Comparison of ENCODE assay signal across 24 cellular contexts in the genomic region with DNA sequence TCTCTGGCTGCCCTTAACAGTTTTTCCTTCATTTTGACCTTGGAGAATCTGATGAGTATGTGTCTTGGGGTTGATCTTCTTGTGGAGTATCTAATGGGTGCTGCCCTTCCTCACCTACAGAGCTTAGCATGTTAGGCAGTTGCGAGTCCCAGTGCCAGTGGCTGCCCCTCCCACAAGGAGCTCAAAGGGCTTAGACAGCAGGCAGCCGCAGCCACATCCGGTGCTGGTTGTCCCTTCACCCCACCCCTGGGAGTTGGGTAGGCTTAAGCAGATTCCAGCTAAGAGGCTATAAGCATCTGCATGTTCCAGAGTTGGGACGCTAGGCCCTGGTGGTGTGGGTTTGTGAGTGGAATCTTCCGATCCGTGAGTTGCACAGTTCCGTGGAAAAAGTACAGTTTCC.
"Had no signal": no experiment of that assay in that cellular context is flagged by ENCODE, and none has a peak within 500 bp of the region (broad histone marks: within the 10 kb centered on the region; RNA-seq: fewer than 3 reads in every experiment).

No MANE protein-coding gene starts in this region.

- FAIRE-seq: endothelial cell of umbilical vein, islet of Langerhans had no signal

- H3K4me3 Mint-ChIP-seq: memory B cell; natural killer cell; stimulated activated effector memory CD8-positive, alpha-beta T cell treated with anti-CD3 and anti-CD28 coated beads, Interleukin-12 subunit alpha, Interleukin-12 subunit beta, amount 100 ng/mL, for 72 hours had no signal

- H3K36me3 Mint-ChIP-seq: memory B cell; natural killer cell; stimulated activated effector memory CD8-positive, alpha-beta T cell treated with anti-CD3 and anti-CD28 coated beads, Interleukin-12 subunit alpha, Interleukin-12 subunit beta, amount 100 ng/mL, for 72 hours had no signal

- ATAC-seq: heart right ventricle; left lobe of liver; natural killer cell; psoas muscle; right cardiac atrium; stimulated activated effector memory CD8-positive, alpha-beta T cell treated with anti-CD3 and anti-CD28 coated beads, Interleukin-12 subunit alpha, Interleukin-12 subunit beta, amount 100 ng/mL, for 72 hours had no signal

- H3K27me3 Mint-ChIP-seq: memory B cell had no signal

- H3K9me3 Mint-ChIP-seq: memory B cell; stimulated activated effector memory CD8-positive, alpha-beta T cell treated with anti-CD3 and anti-CD28 coated beads, Interleukin-12 subunit alpha, Interleukin-12 subunit beta, amount 100 ng/mL, for 72 hours had no signal

- H3K27ac Mint-ChIP-seq: memory B cell; natural killer cell; stimulated activated effector memory CD8-positive, alpha-beta T cell treated with anti-CD3 and anti-CD28 coated beads, Interleukin-12 subunit alpha, Interleukin-12 subunit beta, amount 100 ng/mL, for 72 hours had no signal

- DNase-seq: dermis blood vessel endothelial cell; effector memory CD4-positive, alpha-beta T cell; foreskin melanocyte; glutamatergic neuron; heart right ventricle; hippocampal formation; kidney glomerular epithelial cell; natural killer cell; occipital lobe; ovary; psoas muscle; right cardiac atrium; sigmoid colon; stimulated activated CD4-positive, alpha-beta T cell treated with anti-CD3 and anti-CD28 coated beads, Interleukin-2, amount 100 ng/mL, for 24 hours; stimulated activated CD4-positive, alpha-beta T cell treated with anti-CD3 and anti-CD28 coated beads, Interleukin-4, amount 100 ng/mL, for 24 hours; stimulated activated naive CD4-positive, alpha-beta T cell treated with Interleukin-2 at 50 U/mL for 16 hours; stomach; thyroid gland; trophoblast cell had no signal

- H3K4me1 Mint-ChIP-seq: memory B cell; natural killer cell; stimulated activated effector memory CD8-positive, alpha-beta T cell treated with anti-CD3 and anti-CD28 coated beads, Interleukin-12 subunit alpha, Interleukin-12 subunit beta, amount 100 ng/mL, for 72 hours had no signal
